8 cellular contexts compared by ENCODE assay signal in the genomic region with DNA sequence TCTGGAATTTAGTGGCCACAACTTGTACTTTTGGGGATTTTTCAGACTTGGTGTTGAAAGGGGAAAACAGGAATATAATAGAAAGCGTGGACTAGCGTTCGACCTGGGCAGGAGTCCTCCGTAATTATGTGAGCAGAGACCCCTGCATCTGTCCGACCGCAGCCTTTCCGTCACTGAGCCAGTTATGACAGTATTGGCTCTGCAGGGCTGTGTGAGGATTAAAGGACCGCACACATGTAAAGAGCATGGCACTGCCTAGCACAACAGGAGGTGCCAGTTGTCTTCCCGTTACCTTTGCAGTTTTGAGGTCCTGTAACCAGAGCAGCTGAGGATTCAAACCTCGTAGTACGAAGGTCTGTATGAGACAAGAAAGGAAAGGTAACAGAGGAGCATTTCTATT. TPM values are rescaled to one million over a fixed set of nuclear protein-coding genes. Genes with fewer than 3 reads are reported as not detected.
A peak's percentile ranks its signal among the peaks of the same experiment; 100 is the strongest.
DNase-seq lines count a peak whose midpoint lies in the region; ATAC-seq and TF ChIP-seq lines count a peak whose summit lies in the region.

No MANE protein-coding gene starts in this region.

- H3K9me3 ChIP-seq in esophagus squamous epithelium, result no peaks in the 10 kb centered on the region
- no peaks in the 10 kb centered on the region for H3K9me3 ChIP-seq in gastrocnemius medialis
- no peaks in the 10 kb centered on the region for H3K9me3 ChIP-seq in left lung

- no peak overlapping the region for H3K27ac ChIP-seq in GM23338 (ENCODE audit: low read depth)
- peak overlapping the region in 3 of 4 donors; percentile 93 to 95 (median 94) for H3K27ac ChIP-seq in esophagus squamous epithelium
- peak overlapping the region in 2 of 4 donors; percentile 91 to 93 for H3K27ac ChIP-seq in gastrocnemius medialis
- H3K27ac ChIP-seq in left lung, result no peak overlapping the region

- TF ChIP-seq POLR2A in esophagus squamous epithelium (IDR thresholded peaks at IDR 0.05) (no peak), gastrocnemius medialis (IDR thresholded peaks at IDR 0.05) (no peak)

- H3K79me2 ChIP-seq in GM23338 (replicated peaks; ENCODE audit: insufficient read depth), result peaks cover 5% of the 10 kb centered on the region; the same call in 1 of the 2 replicates

- DNase-seq in GM23338 (ENCODE audit: low spot score) (no peak), T-cell (no peak), esophagus squamous epithelium (lab: John Stamatoyannopoulos, UW) (no peak), gastrocnemius medialis (no peak), UCSD-AML1 (lab: John Stamatoyannopoulos, UW; ENCODE audit: unreplicated experiment) (no peak), left lung (no peak), AG08395 (ENCODE audit: low spot score) (no peak)

- H3K27me3 ChIP-seq in GM23338 (ENCODE audit: insufficient read depth) (peaks cover 7% of the 10 kb centered on the region; the same call in 1 of the 2 replicates), esophagus squamous epithelium (no peaks in the 10 kb centered on the region), gastrocnemius medialis (no peaks in the 10 kb centered on the region), left lung (no peaks in the 10 kb centered on the region)

- no peaks in the 10 kb centered on the region for H3K9me2 ChIP-seq in GM23338 (ENCODE audit: insufficient read depth)

- ATAC-seq in GM23338 (no peak), T-cell (replicated peaks in 1 of 4) (no peak), gastrocnemius medialis (no peak), GM21381 (IDR thresholded peaks at IDR 0.05; ENCODE audit: unreplicated experiment) (no peak), left lung (no peak)

- in situ Hi-C loops in gastrocnemius medialis (cut with MboI; ENCODE audit: low sequenced_read_pairs in 4 of 4), result no loop called here

- H2AFZ ChIP-seq in GM23338, result no peak overlapping the region

- no peaks in the 10 kb centered on the region; the same call in 2 of the 3 replicates for H3K9me3 Mint-ChIP-seq in GM23338
- no peaks in the 10 kb centered on the region for H3K9me3 Mint-ChIP-seq in T-cell

- TF ChIP-seq CTCF in GM23338 (conservative IDR thresholded peaks at IDR 0.05; ENCODE audit: low read depth in 2 of 2), result no peak
- no peak for TF ChIP-seq CTCF in esophagus squamous epithelium (IDR thresholded peaks at IDR 0.05)
- TF ChIP-seq CTCF in gastrocnemius medialis (IDR thresholded peaks at IDR 0.05 in 4 of 5, conservative IDR thresholded peaks at IDR 0.05 in 1 of 5), result no peak
- no peak for TF ChIP-seq CTCF in left lung (IDR thresholded peaks at IDR 0.05)

- H3K36me3 Mint-ChIP-seq in GM23338 (ENCODE audit: low read depth) (peaks cover 10% of the 10 kb centered on the region), T-cell (peaks cover 6% of the 10 kb centered on the region)

- peak overlapping the region; percentile 99 for H3K4me2 ChIP-seq in GM23338

- H3K27ac Mint-ChIP-seq in GM23338 (no peak overlapping the region), T-cell (peak overlapping the region; percentile 86 to 96)

- H3F3A ChIP-seq in GM23338 (replicated peaks; ENCODE audit: low read depth), result peaks cover 19% of the 10 kb centered on the region; the same call in 1 of the 2 replicates

- POLR2A ChIA-PET in T-cell (lab: Charles Lee), result interaction anchor here in 1 of 2 donors (1.0 kb wide), 1 partner anchor 8 kb away, joined by 3 read pairs; no protein-coding TSS in a partner anchor

- H3K4me1 ChIP-seq in GM23338 (ENCODE audit: insufficient read depth), result peaks cover 4% of the 10 kb centered on the region; the same call in 1 of the 2 replicates
- H3K4me1 ChIP-seq in esophagus squamous epithelium, result peaks cover 18 to 46% (median 26%) of the 10 kb centered on the region in 3 donors
- H3K4me1 ChIP-seq in gastrocnemius medialis, result peaks cover 13 to 18% of the 10 kb centered on the region in 2 donors
- peaks cover 11 to 26% of the 10 kb centered on the region in 2 donors for H3K4me1 ChIP-seq in left lung

- intact Hi-C loops in esophagus squamous epithelium (cut with DNase I), result no loop called here
- intact Hi-C loops in gastrocnemius medialis (cut with DNase I; ENCODE audit: low total_unique reads), result loop anchor here (5.0 kb wide), 1 partner anchor 1064 kb away; a partner anchor contains a TSS
- intact Hi-C loops in left lung (cut with DNase I), result no loop called here

- H3K4me3 Mint-ChIP-seq in GM23338, result peak overlapping the region; percentile 91
- H3K4me3 Mint-ChIP-seq in T-cell, result peak overlapping the region; percentile 92 to 96 (median 92)

- peaks cover 14% of the 10 kb centered on the region for H3K27me3 Mint-ChIP-seq in GM23338 (ENCODE audit: insufficient read depth, low read depth, poor library complexity)
- H3K27me3 Mint-ChIP-seq in T-cell, result no peaks in the 10 kb centered on the region

- H3K4me1 Mint-ChIP-seq in GM23338, result peaks cover 10% of the 10 kb centered on the region; the same call in 2 of the 3 replicates
- peaks cover 32 to 46% (median 44%) of the 10 kb centered on the region in 3 donors for H3K4me1 Mint-ChIP-seq in T-cell

- CTCF ChIA-PET in T-cell (lab: Charles Lee), result no interaction called here

- H3K36me3 ChIP-seq in GM23338 (ENCODE audit: insufficient read depth) (0 out of 2 replicates have a peak, but pooled peaks cover 2% of the 10 kb centered on the region), esophagus squamous epithelium (peaks cover 5 to 30% (median 8%) of the 10 kb centered on the region in 3 donors), gastrocnemius medialis (peaks cover 0 to 6% of the 10 kb centered on the region in 2 donors), left lung (peaks cover 0 to 22% of the 10 kb centered on the region in 2 donors)

- peak overlapping the region; percentile 94 for H3K4me3 ChIP-seq in GM23338
- H3K4me3 ChIP-seq in esophagus squamous epithelium, result peak overlapping the region in 3 of 4 donors; percentile 71 to 95 (median 88)
- H3K4me3 ChIP-seq in gastrocnemius medialis, result peak overlapping the region in 3 of 4 donors; percentile 81 to 99 (median 82)
- peak overlapping the region in 1 of 2 donors; percentile 78 for H3K4me3 ChIP-seq in left lung

- 84 to 85% methylated on average over 10 to 11 of the region's 11 CpGs for WGBS in esophagus squamous epithelium, 2 donors

- H4K20me1 ChIP-seq in GM23338 (replicated peaks; ENCODE audit: insufficient read depth), result peaks cover 6% of the 10 kb centered on the region; the same call in 1 of the 2 replicates

TF ChIP-seq in GM23338, 12 proteins besides CTCF, POLR2A, EP300 and RAD21 (continues in another document):
- no peak for TF ChIP-seq ZNF331 (CRISPR knock-in tag; IDR thresholded peaks at IDR 0.05; ENCODE audit: low read depth)
- TF ChIP-seq, protein P1, sequence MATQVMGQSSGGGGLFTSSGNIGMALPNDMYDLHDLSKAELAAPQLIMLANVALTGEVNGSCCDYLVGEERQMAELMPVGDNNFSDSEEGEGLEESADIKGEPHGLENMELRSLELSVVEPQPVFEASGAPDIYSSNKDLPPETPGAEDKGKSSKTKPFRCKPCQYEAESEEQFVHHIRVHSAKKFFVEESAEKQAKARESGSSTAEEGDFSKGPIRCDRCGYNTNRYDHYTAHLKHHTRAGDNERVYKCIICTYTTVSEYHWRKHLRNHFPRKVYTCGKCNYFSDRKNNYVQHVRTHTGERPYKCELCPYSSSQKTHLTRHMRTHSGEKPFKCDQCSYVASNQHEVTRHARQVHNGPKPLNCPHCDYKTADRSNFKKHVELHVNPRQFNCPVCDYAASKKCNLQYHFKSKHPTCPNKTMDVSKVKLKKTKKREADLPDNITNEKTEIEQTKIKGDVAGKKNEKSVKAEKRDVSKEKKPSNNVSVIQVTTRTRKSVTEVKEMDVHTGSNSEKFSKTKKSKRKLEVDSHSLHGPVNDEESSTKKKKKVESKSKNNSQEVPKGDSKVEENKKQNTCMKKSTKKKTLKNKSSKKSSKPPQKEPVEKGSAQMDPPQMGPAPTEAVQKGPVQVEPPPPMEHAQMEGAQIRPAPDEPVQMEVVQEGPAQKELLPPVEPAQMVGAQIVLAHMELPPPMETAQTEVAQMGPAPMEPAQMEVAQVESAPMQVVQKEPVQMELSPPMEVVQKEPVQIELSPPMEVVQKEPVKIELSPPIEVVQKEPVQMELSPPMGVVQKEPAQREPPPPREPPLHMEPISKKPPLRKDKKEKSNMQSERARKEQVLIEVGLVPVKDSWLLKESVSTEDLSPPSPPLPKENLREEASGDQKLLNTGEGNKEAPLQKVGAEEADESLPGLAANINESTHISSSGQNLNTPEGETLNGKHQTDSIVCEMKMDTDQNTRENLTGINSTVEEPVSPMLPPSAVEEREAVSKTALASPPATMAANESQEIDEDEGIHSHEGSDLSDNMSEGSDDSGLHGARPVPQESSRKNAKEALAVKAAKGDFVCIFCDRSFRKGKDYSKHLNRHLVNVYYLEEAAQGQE (IDR thresholded peaks at IDR 0.05; ENCODE audit: unreplicated experiment), result no peak
- TF ChIP-seq CREB1 (CRISPR knock-in tag; IDR thresholded peaks at IDR 0.05; ENCODE audit: low read depth), result no peak
- TF ChIP-seq ZNF114 (CRISPR knock-in tag; IDR thresholded peaks at IDR 0.05), result no peak
- no peak for TF ChIP-seq JUNB (IDR thresholded peaks at IDR 0.05; ENCODE audit: unreplicated experiment)
- TF ChIP-seq, protein P2, sequence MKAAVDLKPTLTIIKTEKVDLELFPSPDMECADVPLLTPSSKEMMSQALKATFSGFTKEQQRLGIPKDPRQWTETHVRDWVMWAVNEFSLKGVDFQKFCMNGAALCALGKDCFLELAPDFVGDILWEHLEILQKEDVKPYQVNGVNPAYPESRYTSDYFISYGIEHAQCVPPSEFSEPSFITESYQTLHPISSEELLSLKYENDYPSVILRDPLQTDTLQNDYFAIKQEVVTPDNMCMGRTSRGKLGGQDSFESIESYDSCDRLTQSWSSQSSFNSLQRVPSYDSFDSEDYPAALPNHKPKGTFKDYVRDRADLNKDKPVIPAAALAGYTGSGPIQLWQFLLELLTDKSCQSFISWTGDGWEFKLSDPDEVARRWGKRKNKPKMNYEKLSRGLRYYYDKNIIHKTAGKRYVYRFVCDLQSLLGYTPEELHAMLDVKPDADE (IDR thresholded peaks at IDR 0.05), result no peak

RNA-seq across cellular contexts. Expression of a gene that starts 1.2 kb away (rescaled TPM):
- 17.6 and 23.3 TPM in 2 replicates for total RNA-seq in GM23338 (2014; rRNA removed; shearing (Covaris generic))
- 10.0 and 10.4 TPM in 2 replicates for polyA plus RNA-seq in GM23338 (2016; fragmentation: Nextera tagmentation; extraction: Ambion mirVana)
- total RNA-seq in T-cell (10 to 100 TPM; 30.4 to 46.7 (median 39.1) TPM), esophagus squamous epithelium (10 to 100 TPM; 13.5 to 22.9 (median 15.8) TPM), gastrocnemius medialis (10 to 100 TPM; 11.9 to 24.8 (median 16.2) TPM), left lung (10 to 100 TPM; 23.8 to 26.6 TPM)

RNA-seq across cellular contexts. Expression of a gene that starts 9.1 kb away (rescaled TPM):
- total RNA-seq in GM23338 (2014; rRNA removed; shearing (Covaris generic)), result 130 and 142 TPM in 2 replicates
- polyA plus RNA-seq in GM23338 (2016; fragmentation: Nextera tagmentation; extraction: Ambion mirVana), result 74.4 and 77.2 TPM in 2 replicates
- 10 to 100 TPM; 51.2 to 96.1 (median 84.8) TPM for total RNA-seq in T-cell
- total RNA-seq in esophagus squamous epithelium, result 100 to 1,000 TPM in 3 of 4 donors, 10 to 100 TPM in 1; 96.5 to 141 (median 119) TPM
- total RNA-seq in gastrocnemius medialis, result 10 to 100 TPM; 24.3 to 67.2 (median 37.3) TPM
- 100 to 1,000 TPM; 200 to 221 TPM for total RNA-seq in left lung

RNA-seq across cellular contexts. Expression of a gene that starts 46.8 kb away (rescaled TPM):
- total RNA-seq in GM23338 (2014; rRNA removed; shearing (Covaris generic)), result 46.9 and 58.6 TPM in 2 replicates
- polyA plus RNA-seq in GM23338 (2016; fragmentation: Nextera tagmentation; extraction: Ambion mirVana), result 44.4 and 46.1 TPM in 2 replicates
- 100 to 1,000 TPM; 162 to 233 (median 217) TPM for total RNA-seq in T-cell
- total RNA-seq in esophagus squamous epithelium, result 10 to 100 TPM; 28.5 to 52.1 (median 41.9) TPM
- total RNA-seq in gastrocnemius medialis, result 10 to 100 TPM; 13.2 to 21.3 (median 16.6) TPM
- 10 to 100 TPM; 64.3 to 73.9 TPM for total RNA-seq in left lung

Comparison
In these comparisons a context has a peak if more than half of its experiments do, and no peak if none do; other contexts are left out.
1. H3K27ac ChIP-seq: peak in esophagus squamous epithelium (3 of 4); none in GM23338 (single experiment) and left lung (0 of 2).